Comparison of ENCODE assay signal across 8 cellular contexts in genomic region chr1:150066838-150067183, GRCh38. TPM values are rescaled to one million over a fixed set of nuclear protein-coding genes. Genes with fewer than 3 reads are reported as not detected.
A peak's percentile ranks its signal among the peaks of the same experiment; 100 is the strongest.
DNase-seq lines count a peak whose midpoint lies in the region; ATAC-seq and TF ChIP-seq lines count a peak whose summit lies in the region.

No MANE protein-coding gene starts in this region.

- no peaks in the 10 kb centered on the region for H3K9me3 Mint-ChIP-seq in natural killer cell treated with Interleukin-12 subunit alpha and Interleukin-12 subunit beta and Interleukin-15 and Interleukin-18, amount 100 ng/mL, for 72 hours

- intact Hi-C loops in HCT116 (cut with micrococcal nuclease), result loop anchor here (2.0 kb wide), 1 partner anchor 56 kb away; the partner anchor contains the start of gene OTUD7B

- H3K4me3 Mint-ChIP-seq in natural killer cell treated with Interleukin-12 subunit alpha and Interleukin-12 subunit beta and Interleukin-15 and Interleukin-18, amount 100 ng/mL, for 72 hours, result peak overlapping the region; percentile 89

- DNase-seq in ELF-1 (ENCODE audit: low read depth, low spot score), result peak; percentile 87
- no peak for DNase-seq in HCT116 (ENCODE audit: low read depth, low spot score)
- DNase-seq in NCI-H146 (lab: John Stamatoyannopoulos, UW), result peak; percentile 83
- peak; percentile 10 to 30 (median 13) for DNase-seq in activated CD8-positive, alpha-beta memory T cell treated with anti-CD3 and anti-CD28 coated beads for 48 hours (ENCODE audit: low read depth in 2 of 3, low spot score in 2 of 3)
- DNase-seq in natural killer cell treated with Interleukin-12 subunit alpha and Interleukin-12 subunit beta and Interleukin-15 and Interleukin-18, amount 100 ng/mL, for 72 hours (ENCODE audit: low spot score), result peak; percentile 65
- peak; percentile 39 for DNase-seq in superior temporal gyrus (ENCODE audit: extremely low spot score)
- DNase-seq in GM19238 (ENCODE audit: insufficient read length, low spot score), result no peak

- peaks cover 24% of the 10 kb centered on the region for H3K79me2 ChIP-seq in HCT116 (ENCODE audit: insufficient read depth, low read length)

- RAD21 ChIA-PET in HCT116 (lab: Charles Lee; ENCODE audit: low non-redundant PET in 1 of 2, low total read pairs in 2 of 2, uncharacterized antibody in 2 of 2, unreplicated experiment in 2 of 2), result no interaction called here

- 0 to 1% methylated on average over 18 of the region's 18 CpGs for WGBS in esophagus, 2 donors

- peaks cover 23 to 33% of the 10 kb centered on the region in 2 donors for H3K4me1 Mint-ChIP-seq in natural killer cell treated with Interleukin-12 subunit alpha and Interleukin-12 subunit beta and Interleukin-15 and Interleukin-18, amount 100 ng/mL, for 72 hours (ENCODE audit: low read depth in 2 of 2)

- H3K36me3 Mint-ChIP-seq in natural killer cell treated with Interleukin-12 subunit alpha and Interleukin-12 subunit beta and Interleukin-15 and Interleukin-18, amount 100 ng/mL, for 72 hours, result peaks cover 10% of the 10 kb centered on the region

- peak overlapping the region; percentile 78 to 83 for H3K4me3 ChIP-seq in HCT116 (replicated peaks in 1 of 2; ENCODE audit: low read depth in 1 of 2, low read length in 2 of 2)
- peak overlapping the region; percentile 57 to 91 for H3K4me3 ChIP-seq in esophagus (ENCODE audit: low read depth in 1 of 2, low read length in 2 of 2)

- POLR2A ChIA-PET in HCT116 (lab: Charles Lee), result interaction anchor here (3.1 kb wide), 1 partner anchor 179 kb away, joined by 19 read pairs; a partner anchor contains a TSS

- H3K36me3 ChIP-seq in HCT116 (ENCODE audit: control insufficient read depth in 1 of 2, insufficient read depth in 2 of 2, low read length in 2 of 2), result peaks cover 0 to 6% of the 10 kb centered on the region in 2 experiments; a peak in 2 of 4 replicates
- no peaks in the 10 kb centered on the region for H3K36me3 ChIP-seq in esophagus (ENCODE audit: control insufficient read depth in 2 of 2, insufficient read depth in 2 of 2, low read length in 1 of 2)

- no peaks in the 10 kb centered on the region for H3K9me3 ChIP-seq in HCT116 (ENCODE audit: control insufficient read depth in 1 of 2, insufficient read depth in 1 of 2, low read depth in 1 of 2, low read length in 2 of 2)
- no peaks in the 10 kb centered on the region for H3K9me3 ChIP-seq in esophagus (ENCODE audit: control insufficient read depth in 2 of 2, insufficient read depth in 1 of 2, low read depth in 1 of 2, low read length in 1 of 2)

- H3K27me3 ChIP-seq in HCT116 (ENCODE audit: insufficient read depth, low read length), result no peaks in the 10 kb centered on the region
- no peaks in the 10 kb centered on the region for H3K27me3 ChIP-seq in esophagus (ENCODE audit: control insufficient read depth in 1 of 2, insufficient read depth in 2 of 2, low read length in 2 of 2)

- H3K9me2 ChIP-seq in HCT116 (ENCODE audit: insufficient read depth), result no peaks in the 10 kb centered on the region

- TSS peak; percentile 78 for BruUV-seq in HCT116 (replicated peaks; lab: Mats Ljungman, UMichigan)

- no peaks in the 10 kb centered on the region for H4K20me1 ChIP-seq in HCT116 (ENCODE audit: insufficient read depth)

- ATAC-seq in HCT116, result peak; percentile 69
- peak; percentile 53 to 65 for ATAC-seq in natural killer cell treated with Interleukin-12 subunit alpha and Interleukin-12 subunit beta and Interleukin-15 and Interleukin-18, amount 100 ng/mL, for 72 hours

- H3K27ac Mint-ChIP-seq in natural killer cell treated with Interleukin-12 subunit alpha and Interleukin-12 subunit beta and Interleukin-15 and Interleukin-18, amount 100 ng/mL, for 72 hours, result peak overlapping the region; percentile 93 to 96

- H3K27ac ChIP-seq in HCT116 (ENCODE audit: low read depth, low read length) (peak overlapping the region; percentile 94), esophagus (ENCODE audit: low read depth in 2 of 2, low read length in 1 of 2) (peak overlapping the region; percentile 82 to 96)

- H2AFZ ChIP-seq in HCT116 (ENCODE audit: low read depth, low read length, poor library complexity, severe bottlenecking), result peak overlapping the region; percentile 47

- no peak for TF ChIP-seq RAD21 in HCT116 (IDR thresholded peaks at IDR 0.05; ENCODE audit: low read depth)

- peaks cover 15 to 37% of the 10 kb centered on the region in 2 experiments for H3K4me1 ChIP-seq in HCT116 (ENCODE audit: control insufficient read depth in 1 of 2, insufficient read depth in 2 of 2, low read length in 2 of 2)
- H3K4me1 ChIP-seq in esophagus (ENCODE audit: control insufficient read depth in 2 of 2, insufficient read depth in 2 of 2, low read length in 1 of 2), result peaks cover 0 to 2% of the 10 kb centered on the region in 2 donors

- H3K27me3 Mint-ChIP-seq in natural killer cell treated with Interleukin-12 subunit alpha and Interleukin-12 subunit beta and Interleukin-15 and Interleukin-18, amount 100 ng/mL, for 72 hours, result no peaks in the 10 kb centered on the region

- TF ChIP-seq POLR2A in HCT116 (IDR thresholded peaks at IDR 0.05; ENCODE audit: borderline replicate concordance, extremely low read depth, insufficient read depth, insufficient read length), result no peak

- H3K4me2 ChIP-seq in HCT116 (ENCODE audit: low read length), result peak overlapping the region; percentile 81

- peak overlapping the region; percentile 87 for H3K9ac ChIP-seq in HCT116 (ENCODE audit: low read length)

- no peak for TF ChIP-seq CTCF in HCT116 (IDR thresholded peaks at IDR 0.05 in 2 of 3, conservative IDR thresholded peaks at IDR 0.05 in 1 of 3; ENCODE audit: borderline replicate concordance in 1 of 3, insufficient read depth in 1 of 3, low read depth in 2 of 3, low read length in 2 of 3)

- CTCF ChIA-PET in HCT116 (lab: Charles Lee), result interaction anchor here (3.9 kb wide), 1 partner anchor 99 kb away, joined by 17 read pairs; no protein-coding TSS in a partner anchor

TF ChIP-seq in HCT116, 20 proteins besides CTCF, POLR2A, EP300 and RAD21:
- TF ChIP-seq, protein P1, sequence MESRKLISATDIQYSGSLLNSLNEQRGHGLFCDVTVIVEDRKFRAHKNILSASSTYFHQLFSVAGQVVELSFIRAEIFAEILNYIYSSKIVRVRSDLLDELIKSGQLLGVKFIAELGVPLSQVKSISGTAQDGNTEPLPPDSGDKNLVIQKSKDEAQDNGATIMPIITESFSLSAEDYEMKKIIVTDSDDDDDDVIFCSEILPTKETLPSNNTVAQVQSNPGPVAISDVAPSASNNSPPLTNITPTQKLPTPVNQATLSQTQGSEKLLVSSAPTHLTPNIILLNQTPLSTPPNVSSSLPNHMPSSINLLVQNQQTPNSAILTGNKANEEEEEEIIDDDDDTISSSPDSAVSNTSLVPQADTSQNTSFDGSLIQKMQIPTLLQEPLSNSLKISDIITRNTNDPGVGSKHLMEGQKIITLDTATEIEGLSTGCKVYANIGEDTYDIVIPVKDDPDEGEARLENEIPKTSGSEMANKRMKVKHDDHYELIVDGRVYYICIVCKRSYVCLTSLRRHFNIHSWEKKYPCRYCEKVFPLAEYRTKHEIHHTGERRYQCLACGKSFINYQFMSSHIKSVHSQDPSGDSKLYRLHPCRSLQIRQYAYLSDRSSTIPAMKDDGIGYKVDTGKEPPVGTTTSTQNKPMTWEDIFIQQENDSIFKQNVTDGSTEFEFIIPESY (IDR thresholded peaks at IDR 0.05; ENCODE audit: extremely low read depth, insufficient replicate concordance, low read length), result no peak
- peak; percentile 60 for TF ChIP-seq EGR1 (IDR thresholded peaks at IDR 0.05; ENCODE audit: low read depth)

RNA-seq across cellular contexts. Expression of gene VPS45, which starts 0.8 kb away (rescaled TPM):
- 28.1 TPM for total RNA-seq in HCT116 (2021; ENCODE audit: unreplicated experiment)
- 11.5 and 16.9 TPM in 2 replicates for polyA plus RNA-seq in HCT116 (2012)
- 10 to 100 TPM; 16.1 to 19.3 TPM for polyA plus RNA-seq in esophagus
- 10 to 100 TPM; 34.1 to 40.4 TPM for total RNA-seq in natural killer cell treated with Interleukin-12 subunit alpha and Interleukin-12 subunit beta and Interleukin-15 and Interleukin-18, amount 100 ng/mL, for 72 hours

RNA-seq across cellular contexts. Expression of gene OTUD7B, which starts 56.3 kb away (rescaled TPM):
- 23.7 TPM for total RNA-seq in HCT116 (2021; ENCODE audit: unreplicated experiment)
- polyA plus RNA-seq in HCT116 (2012), result 8.2 and 9.1 TPM in 2 replicates
- 1 to 10 TPM; 2.6 to 4.7 TPM for polyA plus RNA-seq in esophagus
- 10 to 100 TPM; 18.9 to 26.4 TPM for total RNA-seq in natural killer cell treated with Interleukin-12 subunit alpha and Interleukin-12 subunit beta and Interleukin-15 and Interleukin-18, amount 100 ng/mL, for 72 hours

Comparison
In these comparisons a context has a peak if more than half of its experiments do, and no peak if none do; other contexts are left out.
1. DNase-seq: peak in ELF-1 (single experiment), NCI-H146 (single experiment), activated CD8-positive, alpha-beta memory T cell treated with anti-CD3 and anti-CD28 coated beads for 48 hours (3 of 3), natural killer cell treated with Interleukin-12 subunit alpha and Interleukin-12 subunit beta and Interleukin-15 and Interleukin-18, amount 100 ng/mL, for 72 hours (single experiment) and superior temporal gyrus (single experiment); none in HCT116 (single experiment) and GM19238 (single experiment).